Comparison of ENCODE assay signal across 13 cellular contexts in the genomic region with DNA sequence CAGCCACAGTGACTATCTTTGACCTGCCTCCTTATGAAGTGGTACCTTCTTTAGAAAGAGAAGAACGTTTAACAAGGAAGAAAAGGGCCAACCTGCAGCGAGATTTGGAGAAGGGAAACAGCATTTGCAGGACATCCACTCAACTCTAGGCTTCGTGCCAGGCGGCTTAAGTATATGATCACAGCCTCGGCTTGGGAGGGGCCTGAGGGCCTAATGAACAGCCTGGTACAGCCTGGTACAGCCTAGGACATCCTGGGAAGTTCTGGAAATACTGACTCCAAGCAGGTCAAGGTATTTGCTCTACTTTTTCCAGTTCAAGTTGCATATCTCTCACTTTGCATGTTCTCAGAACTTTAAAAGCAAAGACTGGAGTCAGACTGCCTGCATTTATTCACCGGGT. TPM values are rescaled to one million over a fixed set of nuclear protein-coding genes. Genes with fewer than 3 reads are reported as not detected.
DNase-seq lines count a peak whose midpoint lies in the region; ATAC-seq and TF ChIP-seq lines count a peak whose summit lies in the region.
"Had no signal": no experiment of that assay in that cellular context is flagged by ENCODE, and none has a peak within 500 bp of the region (broad histone marks: within the 10 kb centered on the region; RNA-seq: fewer than 3 reads in every experiment).

No MANE protein-coding gene starts in this region.

- peak; percentile 89 for ATAC-seq in upper lobe of right lung
- no peak for ATAC-seq in HG03432 (IDR thresholded peaks at IDR 0.05; ENCODE audit: unreplicated experiment)
- ATAC-seq in GM19328 (IDR thresholded peaks at IDR 0.05; ENCODE audit: unreplicated experiment) = no peak
- ATAC-seq in GM18861 (IDR thresholded peaks at IDR 0.05; ENCODE audit: unreplicated experiment) = no peak

- no peaks in the 10 kb centered on the region for H3K9me3 ChIP-seq in upper lobe of right lung
- H3K9me3 ChIP-seq: ovary, SJSA1 had no signal

- intact Hi-C loops in upper lobe of right lung (cut with DNase I) = no loop called here

- no peak overlapping the region for H3K4me3 ChIP-seq in upper lobe of right lung
- H3K4me3 ChIP-seq: ovary, SJSA1 had no signal

- no peaks in the 10 kb centered on the region for H3K27me3 ChIP-seq in upper lobe of right lung
- H3K27me3 ChIP-seq: ovary, SJSA1 had no signal

- no peaks in the 10 kb centered on the region for H3K36me3 ChIP-seq in upper lobe of right lung
- H3K36me3 ChIP-seq: ovary, SJSA1 had no signal

- no peak for TF ChIP-seq CTCF in upper lobe of right lung (IDR thresholded peaks at IDR 0.05)

- no peaks in the 10 kb centered on the region for H3K4me1 ChIP-seq in upper lobe of right lung
- H3K4me1 ChIP-seq: SJSA1 had no signal

- peak; percentile 18 to 46 for DNase-seq in SHP77 (lab: John Stamatoyannopoulos, UW)
- DNase-seq in SHP77 treated with DMSO at 0.1 percent for 48 hours (lab: John Stamatoyannopoulos, UW) = no peak
- peak; percentile 69 for DNase-seq in NCI-H510A treated with DMSO at 0.1 percent for 48 hours (lab: John Stamatoyannopoulos, UW)
- DNase-seq in fibroblast of the conjunctiva (ENCODE audit: low read depth) = peak; percentile 20
- peak; percentile 88 for DNase-seq in upper lobe of right lung
- DNase-seq: activated naive CD4-positive, alpha-beta T cell treated with anti-CD3 and anti-CD28 coated beads, Interleukin-2, amount 50 U/mL, for 16 hours; mesendoderm; NCI-H526 treated with DMSO at 0.1 percent for 48 hours; ovary had no signal

- H3K27ac ChIP-seq in upper lobe of right lung = peak overlapping the region; percentile 12
- H3K27ac ChIP-seq: ovary, SJSA1 had no signal

RNA-seq across cellular contexts. Expression of gene HCAR2, which starts 16.1 kb away (rescaled TPM):
- total RNA-seq in upper lobe of right lung = 7.6 TPM
- total RNA-seq: SJSA1 had no signal

RNA-seq across cellular contexts. Expression of gene HCAR3, which starts 29.5 kb away (rescaled TPM):
- 4.3 TPM for total RNA-seq in upper lobe of right lung
- total RNA-seq: SJSA1 had no signal

RNA-seq across cellular contexts. Expression of gene HCAR1, which starts 43.6 kb away (rescaled TPM):
- total RNA-seq in upper lobe of right lung = 0.20 TPM
- total RNA-seq: SJSA1 had no signal
